Comparison of ENCODE assay signal across 26 cellular contexts in the genomic region with DNA sequence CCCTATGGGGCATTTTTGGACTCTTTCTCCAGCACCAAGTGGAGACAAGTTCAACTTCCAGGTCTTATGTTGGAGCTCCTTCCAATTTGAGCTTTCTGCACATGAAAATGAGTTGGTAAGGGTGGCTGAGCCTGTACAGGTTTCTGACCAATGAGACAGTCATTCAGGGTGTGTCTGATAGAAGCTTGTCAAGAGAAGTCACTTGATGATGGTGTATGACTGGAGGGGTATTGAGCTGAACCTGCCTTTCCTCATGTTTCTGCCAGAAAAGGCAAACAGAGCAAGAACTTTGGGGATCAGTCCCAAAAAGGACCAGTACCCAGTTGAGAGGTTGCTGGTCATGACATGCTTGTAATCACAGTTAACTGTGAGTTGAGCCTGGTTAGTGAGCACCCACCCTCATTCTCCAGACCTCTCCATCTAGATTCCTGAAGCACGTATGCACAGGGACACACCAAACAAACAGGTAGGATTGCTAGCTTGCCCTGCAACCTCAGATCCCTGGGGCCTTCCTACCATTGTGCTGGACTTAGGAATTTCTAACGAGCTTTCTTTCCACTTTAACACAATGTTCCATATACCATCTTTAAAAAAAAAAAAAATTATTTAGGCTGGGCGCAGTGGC. TPM values are rescaled to one million over a fixed set of nuclear protein-coding genes. Genes with fewer than 3 reads are reported as not detected.
DNase-seq lines count a peak whose midpoint lies in the region; ATAC-seq, FAIRE-seq and TF ChIP-seq lines count a peak whose summit lies in the region.
"Had no signal": no experiment of that assay in that cellular context is flagged by ENCODE, and none has a peak within 500 bp of the region (broad histone marks: within the 10 kb centered on the region; RNA-seq: fewer than 3 reads in every experiment).

No MANE protein-coding gene starts in this region.

- H3K27me3 ChIP-seq in bronchial epithelial cell (ENCODE audit: control insufficient read depth, insufficient read depth, low read length) (no peaks in the 10 kb centered on the region), lung (ENCODE audit: control insufficient read depth, insufficient read depth) (no peaks in the 10 kb centered on the region), Peyer's patch (no peaks in the 10 kb centered on the region)
- H3K27me3 ChIP-seq: BE2C; BLaER1 treated with 17β-estradiol and CSF1 and Interleukin-3, amounts not matched to agents 10 nM and 100 nM had no signal

- H3K4me3 ChIP-seq in bronchial epithelial cell (ENCODE audit: low read depth, low read length) (no peak overlapping the region), lung (no peak overlapping the region), Peyer's patch (no peak overlapping the region)
- H3K4me3 ChIP-seq: A549; BLaER1 treated with 17β-estradiol and CSF1 and Interleukin-3, amounts not matched to agents 10 nM and 100 nM; GM12878; GM23248 had no signal

- ATAC-seq in esophagus mucosa (peak; percentile 81), lung (ENCODE audit: insufficient read depth, low FRiP score) (no peak)
- ATAC-seq: A549, GM12878 had no signal

- WGBS in lung, 2 donors, result 75 to 84% methylated on average over 3 of the region's 3 CpGs

- FAIRE-seq in bronchial epithelial cell (lab: Jason Lieb, UNC), result peak; percentile 7
- FAIRE-seq: A549, GM19239, H1 had no signal

- TF ChIP-seq CTCF in bronchial epithelial cell (IDR thresholded peaks at IDR 0.05; ENCODE audit: insufficient read depth, low read length, severe bottlenecking), result no peak
- no peak for TF ChIP-seq CTCF in lung (IDR thresholded peaks at IDR 0.05; ENCODE audit: control extremely low read depth, extremely low read depth)
- TF ChIP-seq CTCF in Peyer's patch (IDR thresholded peaks at IDR 0.05), result no peak

- H3K4me1 ChIP-seq in lung (ENCODE audit: control insufficient read depth in 2 of 2, insufficient read depth in 2 of 2, low read length in 2 of 2), result no peaks in the 10 kb centered on the region
- H3K4me1 ChIP-seq in Peyer's patch, result no peaks in the 10 kb centered on the region
- H3K4me1 ChIP-seq: A549; BE2C; BLaER1 treated with 17β-estradiol and CSF1 and Interleukin-3, amounts not matched to agents 10 nM and 100 nM had no signal

- DNase-seq in HPDE6-E6E7 (ENCODE audit: extremely low spot score), result peak; percentile 29
- DNase-seq in bronchial epithelial cell (ENCODE audit: low read depth), result peak; percentile 78
- DNase-seq in lung (ENCODE audit: low spot score), result peak; percentile 21
- DNase-seq in amniotic stem cell (lab: John Stamatoyannopoulos, UW), result no peak
- DNase-seq in Peyer's patch, result no peak
- DNase-seq in NCI-H2029 (lab: John Stamatoyannopoulos, UW), result no peak
- DNase-seq in central memory CD4-positive, alpha-beta T cell, result no peak
- DNase-seq: 8988T; ACHN; AML-193; BE2C; CD4-positive, alpha-beta T cell; CD8-positive, alpha-beta memory T cell; DMS 273 treated with DMSO at 0.1 percent for 48 hours; DMS79; EL; GDM1; GM23248; H7; HCEC 1CT had no signal

- no peak for TF ChIP-seq POLR2A in Peyer's patch (IDR thresholded peaks at IDR 0.05)

- H3K27ac ChIP-seq in lung (ENCODE audit: low read depth in 1 of 2, low read length in 1 of 2) (no peak overlapping the region), Peyer's patch (no peak overlapping the region)
- H3K27ac ChIP-seq: A549; BLaER1 treated with 17β-estradiol and CSF1 and Interleukin-3, amounts not matched to agents 10 nM and 100 nM; GM23248 had no signal

- H3K36me3 ChIP-seq in bronchial epithelial cell (ENCODE audit: control insufficient read depth, insufficient read depth, low read length) (no peaks in the 10 kb centered on the region), lung (ENCODE audit: control insufficient read depth in 2 of 2, insufficient read depth in 2 of 2, low read length in 2 of 2) (peaks cover 0 to 5% of the 10 kb centered on the region in 2 donors), Peyer's patch (no peaks in the 10 kb centered on the region)
- H3K36me3 ChIP-seq: BE2C had no signal

- H3K9me3 ChIP-seq in lung (ENCODE audit: control insufficient read depth in 2 of 2, insufficient read depth in 1 of 2, low read length in 1 of 2) (peaks cover 0 to 1% of the 10 kb centered on the region in 2 donors), Peyer's patch (no peaks in the 10 kb centered on the region)
- H3K9me3 ChIP-seq: A549, BE2C had no signal

RNA-seq across cellular contexts. Expression of a gene that starts 26.6 kb away (rescaled TPM):
- total RNA-seq in bronchial epithelial cell, result 8.6 and 10.8 TPM in 2 replicates
- total RNA-seq in esophagus mucosa, result 12.4 TPM
- total RNA-seq in lung, result 10 to 100 TPM; 14.3 to 26.9 TPM
- 10 to 100 TPM; 19.5 to 27.1 TPM for polyA plus RNA-seq in lung
- 1 to 10 TPM in 2 of 4 donors, under 1 TPM in 1, not detected in 1; 0.94 to 3.0 (median 1.6) TPM for total RNA-seq in Peyer's patch

RNA-seq across cellular contexts. Expression of a gene that starts 34.6 kb away (rescaled TPM):
- total RNA-seq in bronchial epithelial cell (4.7 and 9.0 TPM in 2 replicates), esophagus mucosa (17.3 TPM), lung (10 to 100 TPM; 13.8 to 17.2 TPM), Peyer's patch (10 to 100 TPM; 13.2 to 28.9 (median 21.0) TPM)
- polyA plus RNA-seq in lung, result 10 to 100 TPM; 17.2 to 60.3 TPM

RNA-seq across cellular contexts. Expression of a gene that starts 34.8 kb away (rescaled TPM):
- 8.7 and 8.8 TPM in 2 replicates for total RNA-seq in bronchial epithelial cell
- 6.6 TPM for total RNA-seq in esophagus mucosa
- total RNA-seq in lung, result 10 to 100 TPM; 22.1 to 24.5 TPM
- 10 to 100 TPM in 1 of 2 donors, 1 to 10 TPM in 1; 7.9 to 12.6 TPM for polyA plus RNA-seq in lung
- total RNA-seq in Peyer's patch, result 100 to 1,000 TPM in 1 of 4 donors, 10 to 100 TPM in 3; 17.3 to 106 (median 42.6) TPM

Comparison
In these comparisons a context has a peak if more than half of its experiments do, and no peak if none do; other contexts are left out.
1. DNase-seq: peak in HPDE6-E6E7 (single experiment), bronchial epithelial cell (single experiment) and lung (single experiment); none in amniotic stem cell (single experiment), Peyer's patch (0 of 3), NCI-H2029 (single experiment) and central memory CD4-positive, alpha-beta T cell (single experiment).